Comparison of ENCODE assay signal across 1 cellular context in the genomic region with DNA sequence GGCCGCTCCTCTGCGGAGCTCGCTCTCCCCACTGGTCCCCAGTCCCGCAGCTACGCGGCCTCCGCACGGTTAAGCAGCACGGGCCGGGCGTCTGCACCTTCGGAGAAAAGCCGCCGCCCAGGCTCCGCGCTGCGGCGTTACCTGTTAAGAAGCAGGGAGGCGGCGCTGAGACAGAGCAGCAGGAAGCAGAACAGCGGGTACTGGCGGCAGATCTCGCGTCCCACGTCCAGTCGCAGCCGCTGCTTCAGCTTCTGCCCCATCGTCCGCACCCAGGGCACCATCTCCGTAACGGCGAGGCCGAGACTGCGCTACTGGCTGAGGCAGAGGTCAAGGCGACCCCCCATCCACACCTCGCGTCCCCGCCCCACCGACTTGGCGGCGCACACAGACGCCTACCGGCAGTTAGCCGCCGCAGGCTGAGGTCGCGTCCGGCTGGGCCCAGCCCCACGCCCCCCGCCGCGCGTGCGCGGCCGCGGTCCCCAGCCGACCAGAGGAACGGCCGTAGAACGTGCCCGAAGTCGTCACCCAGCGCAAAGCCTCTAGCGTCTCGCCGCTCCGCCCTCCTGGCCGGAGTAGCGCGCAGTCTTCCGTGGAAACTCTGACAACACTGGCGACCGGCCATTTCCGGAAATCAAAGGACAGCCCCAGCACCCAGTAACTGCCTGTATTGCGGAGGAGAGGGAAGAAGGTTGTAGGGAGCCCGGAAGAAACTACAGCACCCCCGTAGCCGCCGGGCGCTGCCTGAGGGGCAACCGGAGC.
TF ChIP-seq lines count a peak whose summit lies in the region.

A gene with protein sequence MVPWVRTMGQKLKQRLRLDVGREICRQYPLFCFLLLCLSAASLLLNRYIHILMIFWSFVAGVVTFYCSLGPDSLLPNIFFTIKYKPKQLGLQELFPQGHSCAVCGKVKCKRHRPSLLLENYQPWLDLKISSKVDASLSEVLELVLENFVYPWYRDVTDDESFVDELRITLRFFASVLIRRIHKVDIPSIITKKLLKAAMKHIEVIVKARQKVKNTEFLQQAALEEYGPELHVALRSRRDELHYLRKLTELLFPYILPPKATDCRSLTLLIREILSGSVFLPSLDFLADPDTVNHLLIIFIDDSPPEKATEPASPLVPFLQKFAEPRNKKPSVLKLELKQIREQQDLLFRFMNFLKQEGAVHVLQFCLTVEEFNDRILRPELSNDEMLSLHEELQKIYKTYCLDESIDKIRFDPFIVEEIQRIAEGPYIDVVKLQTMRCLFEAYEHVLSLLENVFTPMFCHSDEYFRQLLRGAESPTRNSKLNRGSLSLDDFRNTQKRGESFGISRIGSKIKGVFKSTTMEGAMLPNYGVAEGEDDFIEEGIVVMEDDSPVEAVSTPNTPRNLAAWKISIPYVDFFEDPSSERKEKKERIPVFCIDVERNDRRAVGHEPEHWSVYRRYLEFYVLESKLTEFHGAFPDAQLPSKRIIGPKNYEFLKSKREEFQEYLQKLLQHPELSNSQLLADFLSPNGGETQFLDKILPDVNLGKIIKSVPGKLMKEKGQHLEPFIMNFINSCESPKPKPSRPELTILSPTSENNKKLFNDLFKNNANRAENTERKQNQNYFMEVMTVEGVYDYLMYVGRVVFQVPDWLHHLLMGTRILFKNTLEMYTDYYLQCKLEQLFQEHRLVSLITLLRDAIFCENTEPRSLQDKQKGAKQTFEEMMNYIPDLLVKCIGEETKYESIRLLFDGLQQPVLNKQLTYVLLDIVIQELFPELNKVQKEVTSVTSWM (minus strand): TSS at position 421 of the 759 bp plus-strand sequence. CDS start 140 bp downstream, at position 281.

TF ChIP-seq in HepG2, 621 proteins besides CTCF, POLR2A, EP300 and RAD21 (continued from another document and continues in another):
- TF ChIP-seq, protein P1, sequence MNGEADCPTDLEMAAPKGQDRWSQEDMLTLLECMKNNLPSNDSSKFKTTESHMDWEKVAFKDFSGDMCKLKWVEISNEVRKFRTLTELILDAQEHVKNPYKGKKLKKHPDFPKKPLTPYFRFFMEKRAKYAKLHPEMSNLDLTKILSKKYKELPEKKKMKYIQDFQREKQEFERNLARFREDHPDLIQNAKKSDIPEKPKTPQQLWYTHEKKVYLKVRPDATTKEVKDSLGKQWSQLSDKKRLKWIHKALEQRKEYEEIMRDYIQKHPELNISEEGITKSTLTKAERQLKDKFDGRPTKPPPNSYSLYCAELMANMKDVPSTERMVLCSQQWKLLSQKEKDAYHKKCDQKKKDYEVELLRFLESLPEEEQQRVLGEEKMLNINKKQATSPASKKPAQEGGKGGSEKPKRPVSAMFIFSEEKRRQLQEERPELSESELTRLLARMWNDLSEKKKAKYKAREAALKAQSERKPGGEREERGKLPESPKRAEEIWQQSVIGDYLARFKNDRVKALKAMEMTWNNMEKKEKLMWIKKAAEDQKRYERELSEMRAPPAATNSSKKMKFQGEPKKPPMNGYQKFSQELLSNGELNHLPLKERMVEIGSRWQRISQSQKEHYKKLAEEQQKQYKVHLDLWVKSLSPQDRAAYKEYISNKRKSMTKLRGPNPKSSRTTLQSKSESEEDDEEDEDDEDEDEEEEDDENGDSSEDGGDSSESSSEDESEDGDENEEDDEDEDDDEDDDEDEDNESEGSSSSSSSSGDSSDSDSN (CRISPR knock-in tag; IDR thresholded peaks at IDR 0.05), result peak; percentile 85; the same call in 1 of the 2 replicates
- peak; percentile 30; the same call in 1 of the 2 replicates for TF ChIP-seq ZNF713 (CRISPR knock-in tag; IDR thresholded peaks at IDR 0.05)
- TF ChIP-seq, protein P2, sequence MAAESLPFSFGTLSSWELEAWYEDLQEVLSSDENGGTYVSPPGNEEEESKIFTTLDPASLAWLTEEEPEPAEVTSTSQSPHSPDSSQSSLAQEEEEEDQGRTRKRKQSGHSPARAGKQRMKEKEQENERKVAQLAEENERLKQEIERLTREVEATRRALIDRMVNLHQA (CRISPR knock-in tag; IDR thresholded peaks at IDR 0.05), result no peak
- peak; percentile 57; the same call in 1 of the 2 replicates for TF ChIP-seq ZSCAN21 (CRISPR knock-in tag; IDR thresholded peaks at IDR 0.05; ENCODE audit: borderline replicate concordance)
- TF ChIP-seq TMF1 (CRISPR knock-in tag; IDR thresholded peaks at IDR 0.05; ENCODE audit: low read depth), result peak; percentile 55; the same call in 1 of the 2 replicates
- 0 out of 2 replicates have a peak, but pooled peaks have one; percentile 30 for TF ChIP-seq ZNF780A (CRISPR knock-in tag; IDR thresholded peaks at IDR 0.05)
- 0 out of 2 replicates have a peak, but pooled peaks have one; percentile 63 for TF ChIP-seq NCOA1 (CRISPR knock-in tag; IDR thresholded peaks at IDR 0.05)
- TF ChIP-seq, protein P3, sequence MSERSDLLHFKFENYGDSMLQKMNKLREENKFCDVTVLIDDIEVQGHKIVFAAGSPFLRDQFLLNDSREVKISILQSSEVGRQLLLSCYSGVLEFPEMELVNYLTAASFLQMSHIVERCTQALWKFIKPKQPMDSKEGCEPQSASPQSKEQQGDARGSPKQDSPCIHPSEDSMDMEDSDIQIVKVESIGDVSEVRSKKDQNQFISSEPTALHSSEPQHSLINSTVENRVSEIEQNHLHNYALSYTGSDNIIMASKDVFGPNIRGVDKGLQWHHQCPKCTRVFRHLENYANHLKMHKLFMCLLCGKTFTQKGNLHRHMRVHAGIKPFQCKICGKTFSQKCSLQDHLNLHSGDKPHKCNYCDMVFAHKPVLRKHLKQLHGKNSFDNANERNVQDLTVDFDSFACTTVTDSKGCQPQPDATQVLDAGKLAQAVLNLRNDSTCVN (CRISPR knock-in tag; IDR thresholded peaks at IDR 0.05; ENCODE audit: borderline replicate concordance), result no peak
- TF ChIP-seq NFYB (CRISPR knock-in tag; IDR thresholded peaks at IDR 0.05), result peak; percentile 53
- TF ChIP-seq SAP130 (CRISPR knock-in tag; IDR thresholded peaks at IDR 0.05; ENCODE audit: low read depth), result peak; percentile 61
- TF ChIP-seq, protein P4, sequence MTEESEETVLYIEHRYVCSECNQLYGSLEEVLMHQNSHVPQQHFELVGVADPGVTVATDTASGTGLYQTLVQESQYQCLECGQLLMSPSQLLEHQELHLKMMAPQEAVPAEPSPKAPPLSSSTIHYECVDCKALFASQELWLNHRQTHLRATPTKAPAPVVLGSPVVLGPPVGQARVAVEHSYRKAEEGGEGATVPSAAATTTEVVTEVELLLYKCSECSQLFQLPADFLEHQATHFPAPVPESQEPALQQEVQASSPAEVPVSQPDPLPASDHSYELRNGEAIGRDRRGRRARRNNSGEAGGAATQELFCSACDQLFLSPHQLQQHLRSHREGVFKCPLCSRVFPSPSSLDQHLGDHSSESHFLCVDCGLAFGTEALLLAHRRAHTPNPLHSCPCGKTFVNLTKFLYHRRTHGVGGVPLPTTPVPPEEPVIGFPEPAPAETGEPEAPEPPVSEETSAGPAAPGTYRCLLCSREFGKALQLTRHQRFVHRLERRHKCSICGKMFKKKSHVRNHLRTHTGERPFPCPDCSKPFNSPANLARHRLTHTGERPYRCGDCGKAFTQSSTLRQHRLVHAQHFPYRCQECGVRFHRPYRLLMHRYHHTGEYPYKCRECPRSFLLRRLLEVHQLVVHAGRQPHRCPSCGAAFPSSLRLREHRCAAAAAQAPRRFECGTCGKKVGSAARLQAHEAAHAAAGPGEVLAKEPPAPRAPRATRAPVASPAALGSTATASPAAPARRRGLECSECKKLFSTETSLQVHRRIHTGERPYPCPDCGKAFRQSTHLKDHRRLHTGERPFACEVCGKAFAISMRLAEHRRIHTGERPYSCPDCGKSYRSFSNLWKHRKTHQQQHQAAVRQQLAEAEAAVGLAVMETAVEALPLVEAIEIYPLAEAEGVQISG (CRISPR knock-in tag; IDR thresholded peaks at IDR 0.05), result peak; percentile 47; the same call in 1 of the 2 replicates
- no peak for TF ChIP-seq PRPF4 (IDR thresholded peaks at IDR 0.05; ENCODE audit: low read depth, low read length, poor library complexity, severe bottlenecking)
- peak; percentile 86; the same call in 1 of the 2 replicates for TF ChIP-seq ZNF552 (CRISPR knock-in tag; IDR thresholded peaks at IDR 0.05; ENCODE audit: borderline replicate concordance)
- TF ChIP-seq ZNF264 (CRISPR knock-in tag; IDR thresholded peaks at IDR 0.05), result no peak; the same call in 1 of the 2 replicates
- TF ChIP-seq MXI1 (IDR thresholded peaks at IDR 0.05; ENCODE audit: borderline replicate concordance, low read depth, low read length), result peak; percentile 79; the same call in 2 of the 3 replicates
- no peak for TF ChIP-seq NONO (IDR thresholded peaks at IDR 0.05)
- TF ChIP-seq NONO (CRISPR knock-in tag; conservative IDR thresholded peaks at IDR 0.05), result peak; percentile 65; the same call in 1 of the 2 replicates
- peak; percentile 31 for TF ChIP-seq ISL2 (CRISPR knock-in tag; IDR thresholded peaks at IDR 0.05)
- TF ChIP-seq MED1 (CRISPR knock-in tag; IDR thresholded peaks at IDR 0.05), result no peak; the same call in none of the 2 replicates
- TF ChIP-seq, protein P5, sequence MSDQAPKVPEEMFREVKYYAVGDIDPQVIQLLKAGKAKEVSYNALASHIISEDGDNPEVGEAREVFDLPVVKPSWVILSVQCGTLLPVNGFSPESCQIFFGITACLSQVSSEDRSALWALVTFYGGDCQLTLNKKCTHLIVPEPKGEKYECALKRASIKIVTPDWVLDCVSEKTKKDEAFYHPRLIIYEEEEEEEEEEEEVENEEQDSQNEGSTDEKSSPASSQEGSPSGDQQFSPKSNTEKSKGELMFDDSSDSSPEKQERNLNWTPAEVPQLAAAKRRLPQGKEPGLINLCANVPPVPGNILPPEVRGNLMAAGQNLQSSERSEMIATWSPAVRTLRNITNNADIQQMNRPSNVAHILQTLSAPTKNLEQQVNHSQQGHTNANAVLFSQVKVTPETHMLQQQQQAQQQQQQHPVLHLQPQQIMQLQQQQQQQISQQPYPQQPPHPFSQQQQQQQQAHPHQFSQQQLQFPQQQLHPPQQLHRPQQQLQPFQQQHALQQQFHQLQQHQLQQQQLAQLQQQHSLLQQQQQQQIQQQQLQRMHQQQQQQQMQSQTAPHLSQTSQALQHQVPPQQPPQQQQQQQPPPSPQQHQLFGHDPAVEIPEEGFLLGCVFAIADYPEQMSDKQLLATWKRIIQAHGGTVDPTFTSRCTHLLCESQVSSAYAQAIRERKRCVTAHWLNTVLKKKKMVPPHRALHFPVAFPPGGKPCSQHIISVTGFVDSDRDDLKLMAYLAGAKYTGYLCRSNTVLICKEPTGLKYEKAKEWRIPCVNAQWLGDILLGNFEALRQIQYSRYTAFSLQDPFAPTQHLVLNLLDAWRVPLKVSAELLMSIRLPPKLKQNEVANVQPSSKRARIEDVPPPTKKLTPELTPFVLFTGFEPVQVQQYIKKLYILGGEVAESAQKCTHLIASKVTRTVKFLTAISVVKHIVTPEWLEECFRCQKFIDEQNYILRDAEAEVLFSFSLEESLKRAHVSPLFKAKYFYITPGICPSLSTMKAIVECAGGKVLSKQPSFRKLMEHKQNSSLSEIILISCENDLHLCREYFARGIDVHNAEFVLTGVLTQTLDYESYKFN (CRISPR knock-in tag; conservative IDR thresholded peaks at IDR 0.05), result peak; percentile 54
- TF ChIP-seq MZF1 (CRISPR knock-in tag; IDR thresholded peaks at IDR 0.05; ENCODE audit: borderline replicate concordance), result 0 out of 2 replicates have a peak, but pooled peaks have one; percentile 60
- peak; percentile 64; the same call in 1 of the 2 replicates for TF ChIP-seq BRD4 (CRISPR knock-in tag; IDR thresholded peaks at IDR 0.05)
- 0 out of 2 replicates have a peak, but pooled peaks have one; percentile 76 for TF ChIP-seq ZNF253 (CRISPR knock-in tag; IDR thresholded peaks at IDR 0.05; ENCODE audit: borderline replicate concordance)
- TF ChIP-seq, protein P6, sequence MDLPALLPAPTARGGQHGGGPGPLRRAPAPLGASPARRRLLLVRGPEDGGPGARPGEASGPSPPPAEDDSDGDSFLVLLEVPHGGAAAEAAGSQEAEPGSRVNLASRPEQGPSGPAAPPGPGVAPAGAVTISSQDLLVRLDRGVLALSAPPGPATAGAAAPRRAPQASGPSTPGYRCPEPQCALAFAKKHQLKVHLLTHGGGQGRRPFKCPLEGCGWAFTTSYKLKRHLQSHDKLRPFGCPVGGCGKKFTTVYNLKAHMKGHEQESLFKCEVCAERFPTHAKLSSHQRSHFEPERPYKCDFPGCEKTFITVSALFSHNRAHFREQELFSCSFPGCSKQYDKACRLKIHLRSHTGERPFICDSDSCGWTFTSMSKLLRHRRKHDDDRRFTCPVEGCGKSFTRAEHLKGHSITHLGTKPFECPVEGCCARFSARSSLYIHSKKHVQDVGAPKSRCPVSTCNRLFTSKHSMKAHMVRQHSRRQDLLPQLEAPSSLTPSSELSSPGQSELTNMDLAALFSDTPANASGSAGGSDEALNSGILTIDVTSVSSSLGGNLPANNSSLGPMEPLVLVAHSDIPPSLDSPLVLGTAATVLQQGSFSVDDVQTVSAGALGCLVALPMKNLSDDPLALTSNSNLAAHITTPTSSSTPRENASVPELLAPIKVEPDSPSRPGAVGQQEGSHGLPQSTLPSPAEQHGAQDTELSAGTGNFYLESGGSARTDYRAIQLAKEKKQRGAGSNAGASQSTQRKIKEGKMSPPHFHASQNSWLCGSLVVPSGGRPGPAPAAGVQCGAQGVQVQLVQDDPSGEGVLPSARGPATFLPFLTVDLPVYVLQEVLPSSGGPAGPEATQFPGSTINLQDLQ (CRISPR knock-in tag; IDR thresholded peaks at IDR 0.05), result peak; percentile 91; the same call in 1 of the 2 replicates
- TF ChIP-seq, protein P7, sequence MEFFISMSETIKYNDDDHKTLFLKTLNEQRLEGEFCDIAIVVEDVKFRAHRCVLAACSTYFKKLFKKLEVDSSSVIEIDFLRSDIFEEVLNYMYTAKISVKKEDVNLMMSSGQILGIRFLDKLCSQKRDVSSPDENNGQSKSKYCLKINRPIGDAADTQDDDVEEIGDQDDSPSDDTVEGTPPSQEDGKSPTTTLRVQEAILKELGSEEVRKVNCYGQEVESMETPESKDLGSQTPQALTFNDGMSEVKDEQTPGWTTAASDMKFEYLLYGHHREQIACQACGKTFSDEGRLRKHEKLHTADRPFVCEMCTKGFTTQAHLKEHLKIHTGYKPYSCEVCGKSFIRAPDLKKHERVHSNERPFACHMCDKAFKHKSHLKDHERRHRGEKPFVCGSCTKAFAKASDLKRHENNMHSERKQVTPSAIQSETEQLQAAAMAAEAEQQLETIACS (CRISPR knock-in tag; IDR thresholded peaks at IDR 0.05), result peak; percentile 58; the same call in 1 of the 2 replicates
- TF ChIP-seq, protein P8, sequence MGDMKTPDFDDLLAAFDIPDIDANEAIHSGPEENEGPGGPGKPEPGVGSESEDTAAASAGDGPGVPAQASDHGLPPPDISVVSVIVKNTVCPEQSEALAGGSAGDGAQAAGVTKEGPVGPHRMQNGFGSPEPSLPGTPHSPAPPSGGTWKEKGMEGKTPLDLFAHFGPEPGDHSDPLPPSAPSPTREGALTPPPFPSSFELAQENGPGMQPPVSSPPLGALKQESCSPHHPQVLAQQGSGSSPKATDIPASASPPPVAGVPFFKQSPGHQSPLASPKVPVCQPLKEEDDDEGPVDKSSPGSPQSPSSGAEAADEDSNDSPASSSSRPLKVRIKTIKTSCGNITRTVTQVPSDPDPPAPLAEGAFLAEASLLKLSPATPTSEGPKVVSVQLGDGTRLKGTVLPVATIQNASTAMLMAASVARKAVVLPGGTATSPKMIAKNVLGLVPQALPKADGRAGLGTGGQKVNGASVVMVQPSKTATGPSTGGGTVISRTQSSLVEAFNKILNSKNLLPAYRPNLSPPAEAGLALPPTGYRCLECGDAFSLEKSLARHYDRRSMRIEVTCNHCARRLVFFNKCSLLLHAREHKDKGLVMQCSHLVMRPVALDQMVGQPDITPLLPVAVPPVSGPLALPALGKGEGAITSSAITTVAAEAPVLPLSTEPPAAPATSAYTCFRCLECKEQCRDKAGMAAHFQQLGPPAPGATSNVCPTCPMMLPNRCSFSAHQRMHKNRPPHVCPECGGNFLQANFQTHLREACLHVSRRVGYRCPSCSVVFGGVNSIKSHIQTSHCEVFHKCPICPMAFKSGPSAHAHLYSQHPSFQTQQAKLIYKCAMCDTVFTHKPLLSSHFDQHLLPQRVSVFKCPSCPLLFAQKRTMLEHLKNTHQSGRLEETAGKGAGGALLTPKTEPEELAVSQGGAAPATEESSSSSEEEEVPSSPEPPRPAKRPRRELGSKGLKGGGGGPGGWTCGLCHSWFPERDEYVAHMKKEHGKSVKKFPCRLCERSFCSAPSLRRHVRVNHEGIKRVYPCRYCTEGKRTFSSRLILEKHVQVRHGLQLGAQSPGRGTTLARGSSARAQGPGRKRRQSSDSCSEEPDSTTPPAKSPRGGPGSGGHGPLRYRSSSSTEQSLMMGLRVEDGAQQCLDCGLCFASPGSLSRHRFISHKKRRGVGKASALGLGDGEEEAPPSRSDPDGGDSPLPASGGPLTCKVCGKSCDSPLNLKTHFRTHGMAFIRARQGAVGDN (CRISPR knock-in tag; IDR thresholded peaks at IDR 0.05), result peak; percentile 97
